In the genomic region with DNA sequence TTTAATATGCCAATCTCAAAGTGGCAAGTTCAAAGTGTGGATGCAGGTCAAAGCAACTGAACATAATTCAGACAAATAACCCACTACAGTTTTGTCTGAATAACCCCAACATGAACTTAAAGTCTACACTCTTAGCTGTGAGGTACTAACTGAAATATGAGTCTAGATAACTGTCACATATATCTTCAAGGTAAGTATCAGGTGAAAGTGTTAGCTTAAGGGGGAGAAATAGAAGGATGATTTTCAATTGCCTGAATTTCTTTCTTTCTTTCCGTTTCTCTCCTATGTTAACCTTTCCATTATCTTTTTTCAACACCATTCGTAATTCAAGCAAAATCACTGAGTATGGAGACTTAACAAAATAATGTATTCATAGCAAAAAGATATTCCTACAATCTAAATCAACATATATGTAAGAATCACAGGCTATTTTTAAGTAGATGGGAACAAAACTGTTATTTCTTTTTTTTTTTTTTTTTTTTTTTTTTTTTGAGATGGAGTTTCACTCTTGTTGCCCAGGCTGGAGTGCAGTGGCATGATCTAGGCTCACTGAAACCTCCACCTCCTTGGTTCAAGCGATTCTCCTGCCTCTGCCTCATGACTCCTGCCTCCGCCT, we compare ENCODE assay signal across 27 cellular contexts. TPM values are rescaled to one million over a fixed set of nuclear protein-coding genes. Genes with fewer than 3 reads are reported as not detected.
DNase-seq lines count a peak whose midpoint lies in the region; FAIRE-seq and TF ChIP-seq lines count a peak whose summit lies in the region.
"Had no signal": no experiment of that assay in that cellular context is flagged by ENCODE, and none has a peak within 500 bp of the region (broad histone marks: within the 10 kb centered on the region; RNA-seq: fewer than 3 reads in every experiment).

No MANE protein-coding gene starts in this region.

- no peak overlapping the region for H3K14ac ChIP-seq in neuronal stem cell (ENCODE audit: low read length)

- no peak overlapping the region for H2BK12ac ChIP-seq in neuronal stem cell (ENCODE audit: low read length)

- no peaks in the 10 kb centered on the region for H3K9me3 Mint-ChIP-seq in HFFc6
- H3K9me3 Mint-ChIP-seq in MCF 10A (ENCODE audit: unreplicated experiment): no peaks in the 10 kb centered on the region
- H3K9me3 Mint-ChIP-seq in activated CD4-positive, alpha-beta memory T cell treated with anti-CD3 and anti-CD28 coated beads for 36 hours: no peaks in the 10 kb centered on the region
- H3K9me3 Mint-ChIP-seq: activated naive CD8-positive, alpha-beta T cell treated with anti-CD3 and anti-CD28 coated beads, Interleukin-2, amount 10 ng/mL, durations not matched to agents 7 days and 5 days; stimulated activated naive CD8-positive, alpha-beta T cell treated with anti-CD3 and anti-CD28 coated beads, Interleukin-15, amount 100 ng/mL, for 72 hours had no signal

- no peak overlapping the region for H3K9ac ChIP-seq in neuronal stem cell (ENCODE audit: low read depth, low read length, poor library complexity)
- H3K9ac ChIP-seq: BLaER1 had no signal

- BruUV-seq in MCF 10A (replicated peaks; lab: Mats Ljungman, UMichigan): no TSS peak

- no peak overlapping the region for H2AFZ ChIP-seq in osteoblast (ENCODE audit: low read length)
- H2AFZ ChIP-seq in neuronal stem cell (ENCODE audit: low read length): no peak overlapping the region

- TF ChIP-seq CTCF in HFFc6 (IDR thresholded peaks at IDR 0.05) (no peak), MCF 10A (IDR thresholded peaks at IDR 0.05; ENCODE audit: unreplicated experiment) (no peak), osteoblast (IDR thresholded peaks at IDR 0.05; ENCODE audit: extremely low read depth, low read depth, low read length) (no peak)

- peaks cover 5% of the 10 kb centered on the region for H4K20me1 ChIP-seq in osteoblast (ENCODE audit: insufficient read depth, low read length)

- H2BK120ac ChIP-seq in neuronal stem cell (ENCODE audit: low read depth, low read length): no peak overlapping the region

- WGBS in neuronal stem cell (ENCODE audit: extremely low coverage in 2 of 2, insufficient read length in 2 of 2, insufficient replicate concordance in 1 of 2), 2 donors: no CpG with 5 or more reads among the region's 4 CpGs

- H3K36me3 ChIP-seq in osteoblast (ENCODE audit: insufficient read depth, low read length): no peaks in the 10 kb centered on the region
- peaks cover 2 to 22% of the 10 kb centered on the region in 2 donors for H3K36me3 ChIP-seq in neuronal stem cell (replicated peaks in 1 of 2; ENCODE audit: control insufficient read depth in 2 of 2, insufficient read depth in 2 of 2, low read length in 2 of 2)
- H3K36me3 ChIP-seq: thyroid gland had no signal

- no peak overlapping the region for H3K4me3 ChIP-seq in osteoblast (ENCODE audit: insufficient read depth, low read length)
- no peak overlapping the region for H3K4me3 ChIP-seq in neuronal stem cell (ENCODE audit: low read length in 2 of 2)
- H3K4me3 ChIP-seq: BLaER1, thyroid gland had no signal

- FAIRE-seq in A204.1 (lab: Jason Lieb, UNC): peak; percentile 82
- FAIRE-seq: H1, HepG2, TTC549 had no signal

- no peak overlapping the region for H4K8ac ChIP-seq in neuronal stem cell (ENCODE audit: low read depth, low read length)

- H3K27me3 ChIP-seq in osteoblast (ENCODE audit: insufficient read depth, low read length): no peaks in the 10 kb centered on the region
- no peaks in the 10 kb centered on the region for H3K27me3 ChIP-seq in neuronal stem cell (ENCODE audit: control insufficient read depth in 3 of 3, insufficient read depth in 3 of 3, low read depth in 1 of 3, low read length in 3 of 3)
- H3K27me3 ChIP-seq: BLaER1, foreskin keratinocyte, thyroid gland had no signal

- intact Hi-C loops in MCF 10A (cut with micrococcal nuclease): no loop called here
- intact Hi-C loops in activated CD4-positive, alpha-beta memory T cell treated with anti-CD3 and anti-CD28 coated beads for 36 hours (cut with micrococcal nuclease): no loop called here

- H3K36me3 Mint-ChIP-seq in HFFc6 (ENCODE audit: low read depth) (peaks cover 20% of the 10 kb centered on the region), MCF 10A (ENCODE audit: insufficient read depth, unreplicated experiment) (peaks cover 7% of the 10 kb centered on the region)
- H3K36me3 Mint-ChIP-seq in activated CD4-positive, alpha-beta memory T cell treated with anti-CD3 and anti-CD28 coated beads for 36 hours: peaks cover 12% of the 10 kb centered on the region

- CTCF ChIA-PET in MCF 10A (lab: Yijun Ruan, JAX): interaction anchor here (0.6 to 1.9 kb wide), 3 partner anchors 11 to 136 kb away, joined by 3 read pairs; no protein-coding TSS in a partner anchor
- CTCF ChIA-PET in activated CD4-positive, alpha-beta memory T cell treated with anti-CD3 and anti-CD28 coated beads for 36 hours (lab: Charles Lee): no interaction called here

- no peak for TF ChIP-seq POLR2A in erythroblast (IDR thresholded peaks at IDR 0.05; ENCODE audit: low read length)

- H3K4me1 ChIP-seq in osteoblast (ENCODE audit: insufficient read depth, low read length) (peaks cover 23% of the 10 kb centered on the region), neuronal stem cell (ENCODE audit: control insufficient read depth in 2 of 2, insufficient read depth in 1 of 2, low read depth in 1 of 2, low read length in 2 of 2) (no peaks in the 10 kb centered on the region)

- no peak overlapping the region for H2AK5ac ChIP-seq in neuronal stem cell (ENCODE audit: low read depth, low read length)

- H3K9me3 ChIP-seq in osteoblast (ENCODE audit: low read depth, low read length) (no peaks in the 10 kb centered on the region), neuronal stem cell (replicated peaks in 1 of 2; ENCODE audit: control insufficient read depth in 2 of 2, insufficient read depth in 1 of 2, low read depth in 1 of 2, low read length in 2 of 2) (peaks cover 0 to 36% of the 10 kb centered on the region in 2 donors)
- H3K9me3 ChIP-seq: thyroid gland had no signal

- H3K27ac ChIP-seq in osteoblast (ENCODE audit: low read depth, low read length): peak overlapping the region; percentile 94
- no peak overlapping the region for H3K27ac ChIP-seq in neuronal stem cell (replicated peaks; ENCODE audit: low read length)
- H3K27ac ChIP-seq: BLaER1, HL-60 had no signal

- H3K23ac ChIP-seq in neuronal stem cell (ENCODE audit: low read depth, low read length, poor library complexity): no peak overlapping the region

- H3K27ac Mint-ChIP-seq in HFFc6 (peak overlapping the region; percentile 44; the same call in 1 of the 2 replicates), MCF 10A (ENCODE audit: low read depth, unreplicated experiment) (peak overlapping the region; percentile 72)
- no peak overlapping the region for H3K27ac Mint-ChIP-seq in activated CD4-positive, alpha-beta memory T cell treated with anti-CD3 and anti-CD28 coated beads for 36 hours
- H3K27ac Mint-ChIP-seq: activated CD8-positive, alpha-beta T cell treated with anti-CD3 and anti-CD28 coated beads, Interleukin-2, amount 10 ng/mL, durations not matched to agents 7 days and 5 days; activated naive CD8-positive, alpha-beta T cell treated with anti-CD3 and anti-CD28 coated beads, Interleukin-2, amount 10 ng/mL, durations not matched to agents 7 days and 5 days; stimulated activated naive CD8-positive, alpha-beta T cell treated with anti-CD3 and anti-CD28 coated beads, Interleukin-15, amount 100 ng/mL, for 72 hours had no signal

- H3K4me2 ChIP-seq in osteoblast (ENCODE audit: insufficient read depth, low read length) (peak overlapping the region; percentile 82), neuronal stem cell (ENCODE audit: insufficient read depth, low read length, poor library complexity, severe bottlenecking) (no peak overlapping the region)

- peak overlapping the region; percentile 24; the same call in 1 of the 2 replicates for H3K4me3 Mint-ChIP-seq in HFFc6
- no peak overlapping the region for H3K4me3 Mint-ChIP-seq in MCF 10A (ENCODE audit: unreplicated experiment)
- H3K4me3 Mint-ChIP-seq in activated CD4-positive, alpha-beta memory T cell treated with anti-CD3 and anti-CD28 coated beads for 36 hours: no peak overlapping the region
- H3K4me3 Mint-ChIP-seq: activated CD8-positive, alpha-beta T cell treated with anti-CD3 and anti-CD28 coated beads, Interleukin-2, amount 10 ng/mL, durations not matched to agents 7 days and 5 days; activated naive CD8-positive, alpha-beta T cell treated with anti-CD3 and anti-CD28 coated beads, Interleukin-2, amount 10 ng/mL, durations not matched to agents 7 days and 5 days; neural crest cell; stimulated activated naive CD8-positive, alpha-beta T cell treated with anti-CD3 and anti-CD28 coated beads, Interleukin-15, amount 100 ng/mL, for 72 hours had no signal

- H2BK5ac ChIP-seq in neuronal stem cell (ENCODE audit: low read length): no peak overlapping the region

- no peak overlapping the region for H2BK15ac ChIP-seq in neuronal stem cell (ENCODE audit: low read length)

- POLR2A ChIA-PET in MCF 10A (lab: Yijun Ruan, JAX): interaction anchor here (0.8 to 7.0 kb wide), 10 partner anchors 8 to 226 kb away, joined by 3 to 89 read pairs (median 13); a partner anchor contains a TSS
- POLR2A ChIA-PET in activated CD4-positive, alpha-beta memory T cell treated with anti-CD3 and anti-CD28 coated beads for 36 hours (lab: Charles Lee): no interaction called here

- H3K79me2 ChIP-seq in osteoblast (ENCODE audit: insufficient read depth, low read length): peaks cover 73% of the 10 kb centered on the region

- DNase-seq in HFFc6 (no peak), MCF 10A (ENCODE audit: unreplicated experiment) (no peak), osteoblast (ENCODE audit: insufficient read length, low spot score, missing footprints) (no peak), erythroblast (lab: John Stamatoyannopoulos, UW) (no peak), neuronal stem cell (ENCODE audit: low spot score) (no peak)
- no peak for DNase-seq in activated CD4-positive, alpha-beta memory T cell treated with anti-CD3 and anti-CD28 coated beads for 36 hours
- DNase-seq in activated naive CD4-positive, alpha-beta T cell (lab: John Stamatoyannopoulos, UW): no peak
- DNase-seq: activated CD4-positive, CD25-positive, alpha-beta regulatory T cell treated with anti-CD3 and anti-CD28 coated beads, Interleukin-2, amount 50 U/mL, for 72 hours; activated CD8-positive, alpha-beta T cell treated with anti-CD3 and anti-CD28 coated beads, Interleukin-2, amount 10 ng/mL, durations not matched to agents 7 days and 5 days; activated effector memory CD4-positive, alpha-beta T cell treated with Interleukin-2 at 50 U/mL for 16 hours; activated naive CD8-positive, alpha-beta T cell treated with anti-CD3 and anti-CD28 coated beads, Interleukin-2, amount 10 ng/mL, durations not matched to agents 7 days and 5 days; activated T-cell treated with anti-CD3 and anti-CD28 coated beads for 4 hours; DMS79 treated with DMSO at 0.1 percent for 48 hours; effector CD4-positive, alpha-beta T cell; foreskin keratinocyte; NCI-H1092; NCI-H2029; stimulated activated naive CD8-positive, alpha-beta T cell treated with anti-CD3 and anti-CD28 coated beads, Interleukin-15, amount 100 ng/mL, for 72 hours had no signal

- no peak overlapping the region for H3K18ac ChIP-seq in neuronal stem cell (ENCODE audit: low read length)

- H3K27me3 Mint-ChIP-seq in HFFc6 (ENCODE audit: insufficient read depth) (no peaks in the 10 kb centered on the region; the same call in 1 of the 2 replicates), MCF 10A (ENCODE audit: insufficient read depth, unreplicated experiment) (no peaks in the 10 kb centered on the region)
- no peaks in the 10 kb centered on the region for H3K27me3 Mint-ChIP-seq in activated CD4-positive, alpha-beta memory T cell treated with anti-CD3 and anti-CD28 coated beads for 36 hours
- H3K27me3 Mint-ChIP-seq: activated naive CD8-positive, alpha-beta T cell treated with anti-CD3 and anti-CD28 coated beads, Interleukin-2, amount 10 ng/mL, durations not matched to agents 7 days and 5 days; progenitor cell of endocrine pancreas; stimulated activated naive CD8-positive, alpha-beta T cell treated with anti-CD3 and anti-CD28 coated beads, Interleukin-15, amount 100 ng/mL, for 72 hours had no signal

- peaks cover 2% of the 10 kb centered on the region for H3K79me1 ChIP-seq in neuronal stem cell (ENCODE audit: low read depth, low read length)

- H3K4ac ChIP-seq in neuronal stem cell (ENCODE audit: low read length): no peak overlapping the region

- no peak overlapping the region for H4K91ac ChIP-seq in neuronal stem cell (ENCODE audit: low read depth, low read length, poor library complexity)

- H3K4me1 Mint-ChIP-seq in HFFc6 (ENCODE audit: low read depth): peaks cover 31% of the 10 kb centered on the region
- H3K4me1 Mint-ChIP-seq in MCF 10A (ENCODE audit: insufficient read depth, unreplicated experiment): peaks cover 19% of the 10 kb centered on the region
- peaks cover 17% of the 10 kb centered on the region for H3K4me1 Mint-ChIP-seq in activated CD4-positive, alpha-beta memory T cell treated with anti-CD3 and anti-CD28 coated beads for 36 hours (ENCODE audit: low read depth)
- H3K4me1 Mint-ChIP-seq: activated naive CD8-positive, alpha-beta T cell treated with anti-CD3 and anti-CD28 coated beads, Interleukin-2, amount 10 ng/mL, durations not matched to agents 7 days and 5 days had no signal

RNA-seq across cellular contexts. Expression of a gene that starts 27.1 kb away (rescaled TPM):
- 10 to 100 TPM; 29.0 to 36.7 (median 32.8) TPM for total RNA-seq in HFFc6 (2021; fragmentation: NEBNext Ultra II Directional; extraction: Animal tissue kit (Norgen Biotek cat#: 25700))
- total RNA-seq in MCF 10A (2022) (91.9 and 101 TPM in 2 replicates), osteoblast (92.6 and 105 TPM in 2 replicates)
- 10 to 100 TPM; 42.6 to 47.3 TPM for total RNA-seq in activated CD4-positive, alpha-beta memory T cell treated with anti-CD3 and anti-CD28 coated beads for 36 hours
- polyA plus RNA-seq in neuronal stem cell (2013, experiment 1 of 2): 26.1 TPM
- polyA plus RNA-seq in neuronal stem cell (2013, experiment 2 of 2): 28.4 TPM

RNA-seq across cellular contexts. Expression of a gene that starts 28.3 kb away (rescaled TPM):
- 10 to 100 TPM; 66.0 to 83.2 (median 75.6) TPM for total RNA-seq in HFFc6 (2021; fragmentation: NEBNext Ultra II Directional; extraction: Animal tissue kit (Norgen Biotek cat#: 25700))
- total RNA-seq in MCF 10A (2022) (51.8 and 69.0 TPM in 2 replicates), osteoblast (66.6 and 71.3 TPM in 2 replicates)
- total RNA-seq in activated CD4-positive, alpha-beta memory T cell treated with anti-CD3 and anti-CD28 coated beads for 36 hours: 10 to 100 TPM; 19.5 to 20.7 TPM
- polyA plus RNA-seq in neuronal stem cell (2013, experiment 1 of 2): 23.3 TPM
- polyA plus RNA-seq in neuronal stem cell (2013, experiment 2 of 2): 24.1 TPM
